ENCODE assay signal across 12 cellular contexts in the genomic region with DNA sequence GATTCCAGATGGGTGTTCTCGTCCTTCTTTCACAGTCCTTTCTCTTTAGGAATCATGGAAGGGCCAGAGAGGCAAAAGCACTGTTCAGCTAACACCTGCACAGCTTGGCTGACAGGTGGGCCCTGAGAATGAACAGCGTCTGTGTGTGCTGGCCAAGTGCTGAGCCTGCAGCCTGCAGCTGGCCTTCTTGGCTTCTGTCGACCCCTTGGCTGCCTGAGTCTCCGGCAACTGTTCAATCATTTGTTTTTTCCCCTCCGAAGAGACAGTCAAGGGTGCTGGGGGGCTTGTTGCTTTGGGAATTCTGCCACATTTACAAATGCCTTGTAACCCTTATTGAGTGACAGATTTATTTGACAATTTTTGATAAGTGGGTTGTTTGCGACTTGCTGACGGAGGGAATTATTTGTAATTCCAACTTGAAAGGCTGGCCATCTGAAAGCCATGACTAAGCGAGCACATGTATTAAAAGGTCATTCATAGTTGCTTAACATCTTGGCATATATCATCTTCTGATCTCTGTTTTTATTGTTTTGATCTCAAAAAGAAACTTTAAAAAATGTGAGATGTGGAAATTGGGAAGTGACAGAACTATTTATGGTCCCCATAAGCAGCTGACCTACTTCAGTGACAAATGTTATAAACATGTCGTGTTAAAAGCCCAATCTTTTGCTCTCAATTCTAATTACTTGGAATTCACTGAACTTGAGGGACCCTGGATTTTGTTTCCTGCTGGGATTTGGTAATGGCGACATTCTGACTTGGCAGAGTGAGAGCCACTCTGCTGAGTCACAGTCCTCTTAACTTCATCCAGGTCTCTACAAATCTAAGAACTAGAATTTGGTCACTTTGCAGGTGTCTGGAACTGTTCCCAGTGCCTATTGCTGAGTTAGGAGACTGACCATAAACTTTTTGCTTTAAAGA. TPM values are rescaled to one million over a fixed set of nuclear protein-coding genes. Genes with fewer than 3 reads are reported as not detected.
A peak's percentile ranks its signal among the peaks of the same experiment; 100 is the strongest.
DNase-seq lines count a peak whose midpoint lies in the region; ATAC-seq and TF ChIP-seq lines count a peak whose summit lies in the region.
"Had no signal": no experiment of that assay in that cellular context is flagged by ENCODE, and none has a peak within 500 bp of the region (broad histone marks: within the 10 kb centered on the region; RNA-seq: fewer than 3 reads in every experiment).

No MANE protein-coding gene starts in this region.

- no peak overlapping the region for H3K27ac Mint-ChIP-seq in activated T-helper 17 cell treated with anti-CD3 and anti-CD28 coated beads, Interleukin-2, amount 50 U/mL, for 72 hours
- H3K27ac Mint-ChIP-seq: activated CD4-positive, alpha-beta T cell treated with anti-CD3 and anti-CD28 coated beads, Interleukin-2, amount 10 ng/mL, durations not matched to agents 7 days and 5 days; H9; T-helper 1 cell treated with Interleukin-12 subunit alpha and Interleukin-12 subunit beta and Interleukin-4 antibody, amounts not matched to agents 30 μg/mL and 1 μg/mL, for 36 hours had no signal

- DNase-seq in HCT116 (ENCODE audit: low read depth, low spot score): peak; percentile 15
- peak; percentile 23 for DNase-seq in NCI-H774 (lab: John Stamatoyannopoulos, UW)
- DNase-seq in fibroblast of mammary gland (ENCODE audit: low read depth): peak; percentile 25
- peak; percentile 35 to 76 for DNase-seq in psoas muscle
- DNase-seq in OCI-LY7 (ENCODE audit: low spot score): no peak
- no peak for DNase-seq in GM10248 (ENCODE audit: extremely low spot score)
- DNase-seq: activated CD4-positive, alpha-beta T cell treated with anti-CD3 and anti-CD28 coated beads, Interleukin-2, amount 10 ng/mL, durations not matched to agents 7 days and 5 days; central memory CD4-positive, alpha-beta T cell; H9; tibial artery had no signal

- intact Hi-C loops in HCT116 (cut with micrococcal nuclease): no loop called here
- intact Hi-C loops in psoas muscle (cut with DNase I): no loop called here
- intact Hi-C loops in OCI-LY7 (cut with micrococcal nuclease; ENCODE audit: unreplicated experiment): no loop called here

- RAD21 ChIA-PET in HCT116 (lab: Charles Lee; ENCODE audit: low non-redundant PET in 1 of 2, low total read pairs in 2 of 2, uncharacterized antibody in 2 of 2, unreplicated experiment in 2 of 2): no interaction called here

- H3K9me2 ChIP-seq in HCT116 (ENCODE audit: insufficient read depth) (no peaks in the 10 kb centered on the region; the same call in 1 of the 2 replicates), OCI-LY7 (ENCODE audit: insufficient read depth, low read length) (no peaks in the 10 kb centered on the region)

- CTCF ChIA-PET in HCT116 (lab: Charles Lee) (no interaction called here), OCI-LY7 (lab: Charles Lee; ENCODE audit: unreplicated experiment) (no interaction called here), GM10248 (lab: Yijun Ruan, JAX) (no interaction called here)

- no peaks in the 10 kb centered on the region for H3K36me3 Mint-ChIP-seq in activated T-helper 17 cell treated with anti-CD3 and anti-CD28 coated beads, Interleukin-2, amount 50 U/mL, for 72 hours (ENCODE audit: low read depth)

- H3K4me2 ChIP-seq in HCT116 (ENCODE audit: low read length) (peak overlapping the region; percentile 33), OCI-LY7 (ENCODE audit: low read length) (no peak overlapping the region)

- H3K4me3 Mint-ChIP-seq in activated T-helper 17 cell treated with anti-CD3 and anti-CD28 coated beads, Interleukin-2, amount 50 U/mL, for 72 hours: no peak overlapping the region
- H3K4me3 Mint-ChIP-seq: activated CD4-positive, alpha-beta T cell treated with anti-CD3 and anti-CD28 coated beads, Interleukin-2, amount 10 ng/mL, durations not matched to agents 7 days and 5 days; H9; T-helper 1 cell treated with Interleukin-12 subunit alpha and Interleukin-12 subunit beta and Interleukin-4 antibody, amounts not matched to agents 30 μg/mL and 1 μg/mL, for 36 hours had no signal

- no peaks in the 10 kb centered on the region for H3K4me1 Mint-ChIP-seq in activated T-helper 17 cell treated with anti-CD3 and anti-CD28 coated beads, Interleukin-2, amount 50 U/mL, for 72 hours
- H3K4me1 Mint-ChIP-seq: activated CD4-positive, alpha-beta T cell treated with anti-CD3 and anti-CD28 coated beads, Interleukin-2, amount 10 ng/mL, durations not matched to agents 7 days and 5 days had no signal

- TF ChIP-seq CTCF in HCT116 (IDR thresholded peaks at IDR 0.05 in 2 of 3, conservative IDR thresholded peaks at IDR 0.05 in 1 of 3; ENCODE audit: borderline replicate concordance in 1 of 3, insufficient read depth in 1 of 3, low read depth in 2 of 3, low read length in 2 of 3) (no peak), fibroblast of mammary gland (conservative IDR thresholded peaks at IDR 0.05; ENCODE audit: control insufficient read depth, insufficient read depth, low read depth, low read length) (no peak), psoas muscle (IDR thresholded peaks at IDR 0.05) (no peak), OCI-LY7 (conservative IDR thresholded peaks at IDR 0.05; ENCODE audit: low read length) (no peak), GM10248 (IDR thresholded peaks at IDR 0.05; ENCODE audit: control extremely low read depth, extremely low read depth, low read depth, missing control alignments) (no peak)

- no peaks in the 10 kb centered on the region for H3K36me3 ChIP-seq in HCT116 (ENCODE audit: control insufficient read depth in 1 of 2, insufficient read depth in 2 of 2, low read length in 2 of 2)
- no peaks in the 10 kb centered on the region for H3K36me3 ChIP-seq in psoas muscle (ENCODE audit: insufficient read depth in 1 of 2, low read depth in 1 of 2)
- H3K36me3 ChIP-seq in OCI-LY7 (ENCODE audit: insufficient read depth, low read length): no peaks in the 10 kb centered on the region
- H3K36me3 ChIP-seq: tibial artery had no signal

- no peaks in the 10 kb centered on the region for H4K20me1 ChIP-seq in HCT116 (ENCODE audit: insufficient read depth)
- H4K20me1 ChIP-seq in OCI-LY7 (ENCODE audit: insufficient read depth, low read length): no peaks in the 10 kb centered on the region

- WGBS in psoas muscle, 3 donors: 15 to 22% (median 17%) methylated on average over 10 of the region's 10 CpGs

- H3K9me3 Mint-ChIP-seq in activated T-helper 17 cell treated with anti-CD3 and anti-CD28 coated beads, Interleukin-2, amount 50 U/mL, for 72 hours: no peaks in the 10 kb centered on the region
- H3K9me3 Mint-ChIP-seq: activated CD4-positive, alpha-beta T cell treated with anti-CD3 and anti-CD28 coated beads, Interleukin-2, amount 10 ng/mL, durations not matched to agents 7 days and 5 days; T-helper 1 cell treated with Interleukin-12 subunit alpha and Interleukin-12 subunit beta and Interleukin-4 antibody, amounts not matched to agents 30 μg/mL and 1 μg/mL, for 36 hours had no signal

- POLR2A ChIA-PET in HCT116 (lab: Charles Lee) (no interaction called here), OCI-LY7 (lab: Charles Lee) (interaction anchor here (0.6 kb wide), 1 partner anchor 513 kb away, joined by 4 read pairs; no protein-coding TSS in a partner anchor), GM10248 (lab: Yijun Ruan, JAX) (no interaction called here)

- no peak overlapping the region for H3K9ac ChIP-seq in HCT116 (ENCODE audit: low read length)

- peaks cover 38% of the 10 kb centered on the region for H3K27me3 Mint-ChIP-seq in activated T-helper 17 cell treated with anti-CD3 and anti-CD28 coated beads, Interleukin-2, amount 50 U/mL, for 72 hours
- H3K27me3 Mint-ChIP-seq: activated CD4-positive, alpha-beta T cell treated with anti-CD3 and anti-CD28 coated beads, Interleukin-2, amount 10 ng/mL, durations not matched to agents 7 days and 5 days had no signal

- H3K27ac ChIP-seq in HCT116 (ENCODE audit: low read depth, low read length) (peak overlapping the region; percentile 31; the same call in 1 of the 2 replicates), psoas muscle (peak overlapping the region; percentile 44), OCI-LY7 (ENCODE audit: low read depth, low read length, poor library complexity, severe bottlenecking) (no peak overlapping the region)
- H3K27ac ChIP-seq: tibial artery had no signal

- H3K4me1 ChIP-seq in HCT116 (ENCODE audit: control insufficient read depth in 1 of 2, insufficient read depth in 2 of 2, low read length in 2 of 2): peaks cover 10 to 15% of the 10 kb centered on the region in 2 experiments
- peaks cover 8% of the 10 kb centered on the region for H3K4me1 ChIP-seq in psoas muscle
- H3K4me1 ChIP-seq in OCI-LY7 (ENCODE audit: insufficient read depth, low read length, poor library complexity, severe bottlenecking): no peaks in the 10 kb centered on the region

- H3K79me2 ChIP-seq in HCT116 (ENCODE audit: insufficient read depth, low read length) (no peaks in the 10 kb centered on the region), OCI-LY7 (ENCODE audit: insufficient read depth, low read depth, low read length) (no peaks in the 10 kb centered on the region)

- H3K27me3 ChIP-seq in HCT116 (ENCODE audit: insufficient read depth, low read length) (peaks cover 22% of the 10 kb centered on the region; the same call in 1 of the 2 replicates), psoas muscle (ENCODE audit: insufficient read depth in 3 of 3, low read length in 2 of 3) (no peaks in the 10 kb centered on the region)
- H3K27me3 ChIP-seq: tibial artery had no signal

- H3K9me3 ChIP-seq in HCT116 (ENCODE audit: control insufficient read depth in 1 of 2, insufficient read depth in 1 of 2, low read depth in 1 of 2, low read length in 2 of 2) (no peaks in the 10 kb centered on the region), psoas muscle (no peaks in the 10 kb centered on the region), OCI-LY7 (ENCODE audit: low read length) (no peaks in the 10 kb centered on the region)
- H3K9me3 ChIP-seq: tibial artery had no signal

- no peak for TF ChIP-seq POLR2A in HCT116 (IDR thresholded peaks at IDR 0.05; ENCODE audit: borderline replicate concordance, extremely low read depth, insufficient read depth, insufficient read length)

- BruUV-seq in HCT116 (replicated peaks; lab: Mats Ljungman, UMichigan) (no TSS peak), OCI-LY7 (replicated peaks; lab: Mats Ljungman, UMichigan) (no TSS peak)

- ATAC-seq in HCT116: peak; percentile 63
- peak; percentile 75 to 80 (median 76) for ATAC-seq in psoas muscle
- no peak for ATAC-seq in activated T-helper 17 cell treated with anti-CD3 and anti-CD28 coated beads, Interleukin-2, amount 50 U/mL, for 72 hours (replicated peaks)

- TF ChIP-seq RAD21 in HCT116 (IDR thresholded peaks at IDR 0.05; ENCODE audit: low read depth): no peak

- H2AFZ ChIP-seq in HCT116 (ENCODE audit: low read depth, low read length, poor library complexity, severe bottlenecking) (peak overlapping the region; percentile 22), OCI-LY7 (ENCODE audit: low read length) (no peak overlapping the region)

- H3K4me3 ChIP-seq in HCT116 (replicated peaks in 1 of 2; ENCODE audit: low read depth in 1 of 2, low read length in 2 of 2) (no peak overlapping the region), fibroblast of mammary gland (ENCODE audit: control insufficient read depth, low read depth, low read length) (no peak overlapping the region), psoas muscle (peak overlapping the region; percentile 32), OCI-LY7 (ENCODE audit: low read depth, low read length, poor library complexity, severe bottlenecking) (no peak overlapping the region)
- H3K4me3 ChIP-seq: tibial artery had no signal

RNA-seq across cellular contexts. Expression of a gene that starts 41.9 kb away (rescaled TPM):
- total RNA-seq in HCT116 (2021; ENCODE audit: unreplicated experiment): 34.9 TPM
- 17.0 and 25.4 TPM in 2 replicates for polyA plus RNA-seq in HCT116 (2012)
- total RNA-seq in psoas muscle: 1 to 10 TPM in 1 of 4 donors, under 1 TPM in 3; 0.13 to 1.0 (median 0.38) TPM
- under 1 TPM; 0.03 to 0.06 (median 0.04) TPM for polyA plus RNA-seq in psoas muscle
- not detected in 2 replicates for total RNA-seq in OCI-LY7 (2014; rRNA removed; shearing (Covaris generic))
- total RNA-seq in OCI-LY7 (2022): not detected in 2 replicates
- total RNA-seq in activated T-helper 17 cell treated with anti-CD3 and anti-CD28 coated beads, Interleukin-2, amount 50 U/mL, for 72 hours: under 1 TPM; 0.13 to 0.48 TPM
- total RNA-seq: activated CD4-positive, alpha-beta T cell treated with anti-CD3 and anti-CD28 coated beads, Interleukin-2, amount 10 ng/mL, durations not matched to agents 7 days and 5 days had no signal

Comparison
In these comparisons a context has a peak if more than half of its experiments do, and no peak if none do; other contexts are left out.
1. DNase-seq: peak in HCT116 (single experiment), NCI-H774 (single experiment), fibroblast of mammary gland (single experiment) and psoas muscle (2 of 2); none in OCI-LY7 (single experiment) and GM10248 (single experiment).
2. RNA of a gene that starts 41.9 kb away (total RNA-seq): 34.9 TPM in HCT116 (single experiment); 0.13 to 1.0 TPM in psoas muscle, 0.13 to 0.48 TPM in activated T-helper 17 cell treated with anti-CD3 and anti-CD28 coated beads, Interleukin-2, amount 50 U/mL, for 72 hours and not detected in OCI-LY7; every median in the first group is over 10 times any median in the second.